In genomic region chr9:129498451-129499376, GRCh38 we compare ENCODE assay signal across 11 cellular contexts.
A peak's percentile ranks its signal among the peaks of the same experiment; 100 is the strongest.
DNase-seq lines count a peak whose midpoint lies in the region; ATAC-seq, FAIRE-seq and TF ChIP-seq lines count a peak whose summit lies in the region.
"Had no signal": no experiment of that assay in that cellular context is flagged by ENCODE, and none has a peak within 500 bp of the region (broad histone marks: within the 10 kb centered on the region; RNA-seq: fewer than 3 reads in every experiment).

No MANE protein-coding gene starts in this region.

- H3K4me3 ChIP-seq in GM12878 (no peak overlapping the region), HepG2 (replicated peaks in 1 of 3; ENCODE audit: insufficient read depth in 1 of 3, low read depth in 2 of 3, low read length in 3 of 3) (no peak overlapping the region), smooth muscle cell (peak overlapping the region; percentile 58)

- CTCF ChIA-PET in GM10248 (lab: Yijun Ruan, JAX) (interaction anchor here (1.1 to 1.3 kb wide), 4 partner anchors 12 to 356 kb away, joined by 3 read pairs; partner anchors contain the start of gene C9orf50), GM12878 (lab: Yijun Ruan, JAX) (no interaction called here), HepG2 (lab: Yijun Ruan, JAX; ENCODE audit: low intra/inter-chr PET ratio, low total read pairs) (no interaction called here)

- TF ChIP-seq CTCF in GM10248 (IDR thresholded peaks at IDR 0.05; ENCODE audit: control extremely low read depth, extremely low read depth, low read depth, missing control alignments) (no peak), GM12878 (IDR thresholded peaks at IDR 0.05 in 2 of 3, conservative IDR thresholded peaks at IDR 0.05 in 1 of 3; ENCODE audit: control insufficient read depth in 2 of 3, extremely low read depth in 1 of 3, insufficient read depth in 1 of 3, low read depth in 3 of 3, low read length in 3 of 3) (no peak), HepG2 (CRISPR knock-in tag; IDR thresholded peaks at IDR 0.05) (no peak), smooth muscle cell (IDR thresholded peaks at IDR 0.05; ENCODE audit: borderline replicate concordance, insufficient read depth, poor library complexity, severe bottlenecking) (no peak), foreskin keratinocyte (conservative IDR thresholded peaks at IDR 0.05) (no peak)

- H3F3A ChIP-seq in smooth muscle cell (ENCODE audit: low read depth), result peaks cover 55% of the 10 kb centered on the region

- H3K4me2 ChIP-seq in GM12878 (ENCODE audit: control insufficient read depth, insufficient read depth) (no peak overlapping the region), HepG2 (ENCODE audit: low read depth, low read length) (no peak overlapping the region), smooth muscle cell (peak overlapping the region; percentile 88)

- H3K36me3 ChIP-seq in GM12878 (ENCODE audit: control insufficient read depth in 2 of 2, insufficient read depth in 2 of 2, low read length in 1 of 2) (no peaks in the 10 kb centered on the region), HepG2 (replicated peaks in 1 of 2; ENCODE audit: control insufficient read depth in 1 of 2, insufficient read depth in 2 of 2, low read length in 2 of 2) (peaks cover 2 to 4% of the 10 kb centered on the region in 2 experiments; a peak in 1 of 5 replicates), smooth muscle cell (ENCODE audit: low read depth) (no peaks in the 10 kb centered on the region)

- TF ChIP-seq RAD21 in GM12878 (IDR thresholded peaks at IDR 0.05; ENCODE audit: insufficient read depth, low read depth, low read length) (no peak), HepG2 (CRISPR knock-in tag; IDR thresholded peaks at IDR 0.05) (no peak)

- TF ChIP-seq POLR2A in GM12878 (IDR thresholded peaks at IDR 0.05; ENCODE audit: low read depth, low read length) (no peak), HepG2 (IDR thresholded peaks at IDR 0.05; ENCODE audit: insufficient read depth in 1 of 2, low read depth in 2 of 2, low read length in 2 of 2) (no peak)

- RAD21 ChIA-PET in GM12878 (lab: Charles Lee; ENCODE audit: unreplicated experiment), result interaction anchor here (0.5 kb wide), 1 partner anchor 324 kb away, joined by 4 read pairs; no protein-coding TSS in a partner anchor

- POLR2A ChIA-PET in GM10248 (lab: Yijun Ruan, JAX) (no interaction called here), GM12878 (lab: Charles Lee) (no interaction called here), HepG2 (lab: Yijun Ruan, JAX) (interaction anchor here (1.2 to 7.0 kb wide), 5 partner anchors 8 to 99 kb away, joined by 3 to 134 read pairs (median 53); no protein-coding TSS in a partner anchor)

- no TSS peak for BruUV-seq in GM12878 (replicated peaks; lab: Mats Ljungman, UMichigan)
- BruUV-seq in HepG2 (replicated peaks; lab: Mats Ljungman, UMichigan), result no TSS peak

- in situ Hi-C loops in GM12878 (cut with MboI) (no loop called here), HepG2 (cut with HindIII; ENCODE audit: extremely low pct_ligation_motif_present, low pct_unique_long_range_greater_than_20kb) (loop anchor here (10.0 kb wide), 1 partner anchor 116 kb away; no protein-coding TSS in a partner anchor)

- H3K9ac ChIP-seq in GM12878 (ENCODE audit: control insufficient read depth, insufficient read depth, low read length) (no peak overlapping the region), HepG2 (ENCODE audit: insufficient read depth, low read depth, low read length) (no peak overlapping the region), smooth muscle cell (ENCODE audit: low read depth) (peak overlapping the region; percentile 94)

- H3K9me3 ChIP-seq in GM12878 (replicated peaks; ENCODE audit: control insufficient read depth, insufficient read depth, low read length) (no peaks in the 10 kb centered on the region), HepG2 (ENCODE audit: low read length) (no peaks in the 10 kb centered on the region), smooth muscle cell (replicated peaks; ENCODE audit: low read depth) (no peaks in the 10 kb centered on the region)

- peak; percentile 19 for DNase-seq in GM10248 (ENCODE audit: extremely low spot score)
- no peak for DNase-seq in GM12878 (ENCODE audit: low read depth, low spot score)
- no peak for DNase-seq in HepG2 (ENCODE audit: low spot score)
- no peak for DNase-seq in smooth muscle cell (lab: John Stamatoyannopoulos, UW; ENCODE audit: unreplicated experiment)
- no peak for DNase-seq in foreskin keratinocyte
- no peak for DNase-seq in NCI-H1417 treated with DMSO at 0.1 percent for 48 hours (lab: John Stamatoyannopoulos, UW)
- no peak for DNase-seq in NCI-H2171 (lab: John Stamatoyannopoulos, UW)
- DNase-seq: activated CD4-positive, alpha-beta T cell treated with anti-CD3 and anti-CD28 coated beads, Interleukin-2, amount 50 U/mL, for 48 hours; cerebellar nuclear complex had no signal

- H3K27me3 ChIP-seq in GM12878 (replicated peaks in 1 of 2; ENCODE audit: control insufficient read depth in 2 of 2, insufficient read depth in 2 of 2, low read length in 1 of 2) (peaks cover 4 to 9% of the 10 kb centered on the region in 2 experiments), HepG2 (ENCODE audit: control insufficient read depth in 1 of 2, insufficient read depth in 2 of 2, low read length in 2 of 2) (no peaks in the 10 kb centered on the region), smooth muscle cell (ENCODE audit: low read depth) (no peaks in the 10 kb centered on the region), foreskin keratinocyte (no peaks in the 10 kb centered on the region)

- H2AFZ ChIP-seq in GM12878 (ENCODE audit: control insufficient read depth, low read depth, low read length), result no peak overlapping the region
- no peak overlapping the region for H2AFZ ChIP-seq in HepG2 (ENCODE audit: low read length)
- no peak overlapping the region for H2AFZ ChIP-seq in smooth muscle cell (ENCODE audit: low read depth)

- H4K20me1 ChIP-seq in GM12878 (ENCODE audit: control insufficient read depth, insufficient read depth) (no peaks in the 10 kb centered on the region), HepG2 (ENCODE audit: insufficient read depth, low read length) (no peaks in the 10 kb centered on the region), smooth muscle cell (ENCODE audit: low read depth) (no peaks in the 10 kb centered on the region)

- no peak for ATAC-seq in GM12878
- ATAC-seq in HepG2, result no peak
- ATAC-seq in HG02870 (IDR thresholded peaks at IDR 0.05; ENCODE audit: unreplicated experiment), result no peak
- ATAC-seq in foreskin keratinocyte, result no peak

- H3K4me1 ChIP-seq in GM12878 (ENCODE audit: control insufficient read depth, insufficient read depth, low read length) (peaks cover 17% of the 10 kb centered on the region), HepG2 (ENCODE audit: insufficient read depth, low read length) (peaks cover 49% of the 10 kb centered on the region), smooth muscle cell (ENCODE audit: low read depth) (peaks cover 49% of the 10 kb centered on the region), foreskin keratinocyte (no peaks in the 10 kb centered on the region)

- intact Hi-C loops in GM12878 (cut with micrococcal nuclease; ENCODE audit: unreplicated experiment), result loop anchor here (10.0 kb wide), 1 partner anchor 324 kb away; the partner anchor contains the start of gene IER5L
- intact Hi-C loops in HepG2 (cut with micrococcal nuclease; ENCODE audit: unreplicated experiment), result loop anchor here (5.0 kb wide), 1 partner anchor 59 kb away; no protein-coding TSS in a partner anchor

- TF ChIP-seq EP300 in GM12878 (IDR thresholded peaks at IDR 0.05; ENCODE audit: borderline replicate concordance in 1 of 2, control insufficient read depth in 1 of 2, low read depth in 2 of 2, low read length in 2 of 2), result no peak
- TF ChIP-seq EP300 in HepG2 (IDR thresholded peaks at IDR 0.05; ENCODE audit: low read depth in 2 of 2, low read length in 2 of 2), result no peak
- TF ChIP-seq EP300 in HepG2 (CRISPR knock-in tag; IDR thresholded peaks at IDR 0.05; ENCODE audit: borderline replicate concordance), result no peak

- no peak overlapping the region for H3K27ac ChIP-seq in GM12878 (ENCODE audit: control insufficient read depth, insufficient read depth)
- H3K27ac ChIP-seq in HepG2 (ENCODE audit: extremely low read length, insufficient read depth, low read length), result no peak overlapping the region
- peak overlapping the region; percentile 94 for H3K27ac ChIP-seq in smooth muscle cell (ENCODE audit: low read depth)
- H3K27ac ChIP-seq in foreskin keratinocyte, result no peak overlapping the region

- WGBS in GM12878 (ENCODE audit: insufficient coverage, insufficient replicate concordance, low lambda C conversion rate, missing lambda C conversion rate), result 44% methylated on average over 7 of the region's 7 CpGs
- WGBS in HepG2 (ENCODE audit: low lambda C conversion rate), result 98% methylated on average over 7 of the region's 7 CpGs
- 86% methylated on average over 7 of the region's 7 CpGs for WGBS in smooth muscle cell (ENCODE audit: low lambda C conversion rate)

- SMC1A ChIA-PET in GM12878 (lab: Charles Lee; ENCODE audit: uncharacterized antibody, unreplicated experiment), result interaction anchor here (1.3 kb wide), 1 partner anchor 40 kb away, joined by 3 read pairs; no protein-coding TSS in a partner anchor

- FAIRE-seq in GM12878 (lab: Jason Lieb, UNC) (no peak), HepG2 (lab: Jason Lieb, UNC) (no peak)
- FAIRE-seq: islet of Langerhans had no signal

- H3K79me2 ChIP-seq in GM12878 (ENCODE audit: control insufficient read depth, insufficient read depth, low read length) (no peaks in the 10 kb centered on the region), HepG2 (ENCODE audit: insufficient read depth, low read length) (peaks cover 5% of the 10 kb centered on the region), smooth muscle cell (ENCODE audit: low read depth) (no peaks in the 10 kb centered on the region)

TF ChIP-seq in GM12878, 131 proteins besides CTCF, POLR2A, EP300 and RAD21 (continues in another document):
- TF ChIP-seq CREM (IDR thresholded peaks at IDR 0.05; ENCODE audit: low read depth), result no peak

TF ChIP-seq in HepG2, 621 proteins besides CTCF, POLR2A, EP300 and RAD21 (continues in another document):
- TF ChIP-seq, protein P1, sequence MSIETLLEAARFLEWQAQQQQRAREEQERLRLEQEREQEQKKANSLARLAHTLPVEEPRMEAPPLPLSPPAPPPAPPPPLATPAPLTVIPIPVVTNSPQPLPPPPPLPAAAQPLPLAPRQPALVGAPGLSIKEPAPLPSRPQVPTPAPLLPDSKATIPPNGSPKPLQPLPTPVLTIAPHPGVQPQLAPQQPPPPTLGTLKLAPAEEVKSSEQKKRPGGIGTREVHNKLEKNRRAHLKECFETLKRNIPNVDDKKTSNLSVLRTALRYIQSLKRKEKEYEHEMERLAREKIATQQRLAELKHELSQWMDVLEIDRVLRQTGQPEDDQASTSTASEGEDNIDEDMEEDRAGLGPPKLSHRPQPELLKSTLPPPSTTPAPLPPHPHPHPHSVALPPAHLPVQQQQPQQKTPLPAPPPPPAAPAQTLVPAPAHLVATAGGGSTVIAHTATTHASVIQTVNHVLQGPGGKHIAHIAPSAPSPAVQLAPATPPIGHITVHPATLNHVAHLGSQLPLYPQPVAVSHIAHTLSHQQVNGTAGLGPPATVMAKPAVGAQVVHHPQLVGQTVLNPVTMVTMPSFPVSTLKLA (IDR thresholded peaks at IDR 0.05), result 0 out of 2 replicates have a peak, but pooled peaks have one; percentile 1
- TF ChIP-seq NFIB (CRISPR knock-in tag; IDR thresholded peaks at IDR 0.05; ENCODE audit: borderline replicate concordance) (no peak), TARDBP (CRISPR knock-in tag; IDR thresholded peaks at IDR 0.05) (peak; percentile 29; the same call in 1 of the 2 replicates), FOXK2 (IDR thresholded peaks at IDR 0.05) (no peak), ZNF205 (CRISPR knock-in tag; IDR thresholded peaks at IDR 0.05) (no peak)
